8 cellular contexts compared by ENCODE assay signal in the genomic region with DNA sequence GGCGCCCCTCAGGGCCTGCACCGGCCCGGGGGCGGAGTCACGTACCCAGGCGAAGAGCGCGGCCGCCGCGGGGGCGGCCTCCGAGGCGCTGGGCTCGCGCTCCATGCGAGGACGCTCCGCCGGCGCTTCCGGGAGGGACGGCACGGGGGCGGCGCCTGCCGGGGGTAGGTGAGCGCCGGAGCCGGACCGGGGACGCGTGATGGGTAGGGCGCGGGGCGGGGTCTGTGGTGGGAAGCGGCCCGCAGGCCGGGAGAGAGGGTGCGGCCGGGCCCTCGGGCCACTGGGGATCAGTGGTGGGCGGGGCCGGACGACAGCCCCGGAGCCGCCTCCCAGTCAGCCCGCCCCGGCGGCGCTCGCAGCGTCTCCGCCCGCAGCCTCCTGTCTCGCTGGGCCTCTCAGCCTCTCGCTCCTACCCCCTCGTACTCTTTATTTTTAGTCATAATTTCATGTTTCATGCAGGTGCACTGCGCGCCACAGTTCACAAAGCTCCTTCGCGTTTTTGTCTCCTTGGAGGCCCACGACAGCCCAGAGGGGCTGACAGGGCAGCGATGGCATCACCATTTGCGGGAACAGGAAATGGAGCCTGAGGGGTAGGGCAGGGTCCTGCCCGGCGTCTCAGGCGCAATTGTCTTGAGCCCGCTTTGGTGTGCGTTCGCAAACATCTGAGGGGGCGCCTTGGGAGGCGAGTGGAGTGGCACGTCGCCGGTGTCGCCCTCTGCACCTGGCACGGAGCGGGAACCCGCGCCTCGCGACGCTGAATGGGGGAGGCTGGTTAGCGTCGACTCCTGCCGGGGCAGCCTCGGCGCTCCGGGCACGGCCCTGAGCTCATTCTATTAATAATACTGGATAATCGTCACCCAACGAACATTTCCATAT. TPM values are rescaled to one million over a fixed set of nuclear protein-coding genes. Genes with fewer than 3 reads are reported as not detected.
DNase-seq lines count a peak whose midpoint lies in the region; ATAC-seq and TF ChIP-seq lines count a peak whose summit lies in the region.

A gene (minus strand): TSS at position 142 of the 876 bp plus-strand sequence. CDS start 37 bp downstream, at position 105.

- peak within 1 kb of the TSS; percentile 98 to 100 (median 99) for H3K4me3 Mint-ChIP-seq in immature natural killer cell

- CTCF ChIA-PET in AG04449 (lab: Yijun Ruan, JAX): interaction anchor here (1.8 to 2.1 kb wide), 2 partner anchors 10 to 22 kb away, joined by 8 read pairs; no protein-coding TSS in a partner anchor

- 0 to 1% (median 1%) methylated on average over 54 to 93 of the region's 93 CpGs for WGBS in spleen, 5 donors

- H3K4me1 Mint-ChIP-seq in immature natural killer cell: peaks cover 28 to 39% of the 10 kb centered on the region in 2 donors

- H3K36me3 Mint-ChIP-seq in immature natural killer cell: no peaks in the 10 kb centered on the region

- H3K27ac Mint-ChIP-seq in immature natural killer cell: peak within 1 kb of the TSS; percentile 97 to 100 (median 98)

- H3K27me3 ChIP-seq in breast epithelium (no peaks in the 10 kb centered on the region), spleen (replicated peaks in 1 of 7) (no peaks in the 10 kb centered on the region)

- H3K27ac ChIP-seq in VCaP (peak within 1 kb of the TSS; percentile 84), breast epithelium (peak within 1 kb of the TSS; percentile 86 to 93), spleen (peak within 1 kb of the TSS; percentile 75 to 92 (median 88))

- no peaks in the 10 kb centered on the region for H3K9me3 ChIP-seq in breast epithelium
- peaks cover 0 to 5% (median 0%) of the 10 kb centered on the region in 8 donors for H3K9me3 ChIP-seq in spleen

- TF ChIP-seq POLR2A in breast epithelium (IDR thresholded peaks at IDR 0.05) (peak; percentile 37), spleen (IDR thresholded peaks at IDR 0.05) (peak in 2 of 3 donors; percentile 64 to 81)

- ATAC-seq in GM18907 (IDR thresholded peaks at IDR 0.05; ENCODE audit: unreplicated experiment) (peak; percentile 92), HG03139 (IDR thresholded peaks at IDR 0.05; ENCODE audit: unreplicated experiment) (peak; percentile 94)

- DNase-seq in AG04449 (ENCODE audit: low read depth, low spot score) (no peak), NCI-H2196 treated with DMSO at 0.1 percent for 48 hours (lab: John Stamatoyannopoulos, UW; ENCODE audit: unreplicated experiment) (peak; percentile 93), breast epithelium (ENCODE audit: low spot score in 2 of 2) (peak; percentile 81 to 86), immature natural killer cell (peak; percentile 90 to 91 (median 90)), spleen (peak; percentile 99)

- intact Hi-C loops in breast epithelium (cut with DNase I; ENCODE audit: low total_unique reads): no loop called here
- intact Hi-C loops in spleen (cut with DNase I; ENCODE audit: low total_unique reads): loop anchor here (5.0 kb wide), 1 partner anchor 94 kb away; a partner anchor contains a TSS

- H3K9me3 Mint-ChIP-seq in immature natural killer cell: no peaks in the 10 kb centered on the region

- no peaks in the 10 kb centered on the region for H3K36me3 ChIP-seq in breast epithelium
- H3K36me3 ChIP-seq in spleen: no peaks in the 10 kb centered on the region

- TF ChIP-seq CTCF in AG04449 (IDR thresholded peaks at IDR 0.05; ENCODE audit: insufficient read depth, low read length, missing control alignments) (no peak), VCaP (conservative IDR thresholded peaks at IDR 0.05) (peak; percentile 14; the same call in 1 of the 2 replicates), breast epithelium (IDR thresholded peaks at IDR 0.05) (peak in 1 of 3 donors; percentile 18), spleen (IDR thresholded peaks at IDR 0.05 in 8 of 11, conservative IDR thresholded peaks at IDR 0.05 in 3 of 11) (peak in 5 of 11 experiments; percentile 40 to 61 (median 48))

- POLR2A ChIA-PET in AG04449 (lab: Yijun Ruan, JAX): interaction anchor here (0.5 kb wide), 1 partner anchor 520 kb away, joined by 3 read pairs; no protein-coding TSS in a partner anchor

- H3K4me3 ChIP-seq in AG04449 (ENCODE audit: low read depth, low read length) (peak within 1 kb of the TSS; percentile 83), breast epithelium (peak within 1 kb of the TSS; percentile 73 to 78 (median 74)), spleen (peak within 1 kb of the TSS; percentile 51 to 93 (median 82))

- H3K4me1 ChIP-seq in breast epithelium (no peaks in the 10 kb centered on the region), spleen (peaks cover 0 to 26% (median 16%) of the 10 kb centered on the region in 6 donors)

- peaks cover 4 to 13% (median 7%) of the 10 kb centered on the region in 3 donors for H3K27me3 Mint-ChIP-seq in immature natural killer cell (ENCODE audit: low read depth in 3 of 3)

RNA-seq across cellular contexts. Expression of the gene that starts here (rescaled TPM):
- total RNA-seq in breast epithelium: 10 to 100 TPM; 31.8 to 47.5 (median 41.9) TPM
- polyA plus RNA-seq in immature natural killer cell: 100 to 1,000 TPM in 1 of 3 donors, 10 to 100 TPM in 2; 52.0 to 104 (median 68.3) TPM
- 10 to 100 TPM; 29.0 to 43.9 (median 35.9) TPM for total RNA-seq in spleen
- polyA plus RNA-seq in spleen: 10 to 100 TPM; 46.6 to 55.5 (median 55.1) TPM
